In the genomic region with DNA sequence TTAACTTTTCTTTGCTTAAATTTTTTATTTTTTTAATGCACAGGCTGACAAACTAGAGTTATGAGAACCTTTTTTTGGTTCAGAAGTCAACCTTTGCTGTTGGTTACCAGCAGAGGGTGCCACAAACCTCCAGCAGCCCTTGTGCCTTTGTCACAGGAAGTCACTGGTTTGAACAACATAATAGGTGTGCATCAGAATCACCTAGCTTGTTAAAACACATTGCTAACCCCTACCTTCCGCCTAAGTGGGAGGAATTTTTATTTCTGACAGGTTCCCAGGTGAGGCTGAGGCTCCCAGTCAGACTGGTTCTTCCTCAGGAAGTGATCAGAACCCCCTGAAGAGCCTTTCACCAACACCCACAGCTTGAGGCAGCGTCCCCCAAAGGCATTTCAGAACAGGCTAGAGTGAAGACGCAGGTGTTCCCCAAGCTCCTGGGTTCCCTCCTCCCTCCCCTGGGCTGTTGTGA, we compare ENCODE assay signal across 8 cellular contexts. TPM values are rescaled to one million over a fixed set of nuclear protein-coding genes. Genes with fewer than 3 reads are reported as not detected.
DNase-seq lines count a peak whose midpoint lies in the region; ATAC-seq and TF ChIP-seq lines count a peak whose summit lies in the region.

No MANE protein-coding gene starts in this region.

- intact Hi-C loops in stomach (cut with DNase I; ENCODE audit: low total_unique reads), result no loop called here

- peak; percentile 93 to 98 for ATAC-seq in CD4-positive, CD25-positive, alpha-beta regulatory T cell (ENCODE audit: low read depth in 2 of 2)
- ATAC-seq in activated CD8-positive, alpha-beta memory T cell treated with anti-CD3 and anti-CD28 coated beads, Interleukin-2, amount 10 ng/mL, durations not matched to agents 7 days and 5 days, result peak; percentile 90
- no peak for ATAC-seq in HG03565 (IDR thresholded peaks at IDR 0.05; ENCODE audit: unreplicated experiment)

- H3K79me2 ChIP-seq in GM23248 (ENCODE audit: insufficient read depth), result no peaks in the 10 kb centered on the region

- peaks cover 6 to 13% (median 8%) of the 10 kb centered on the region in 4 donors for H3K4me1 Mint-ChIP-seq in CD4-positive, CD25-positive, alpha-beta regulatory T cell
- peaks cover 13% of the 10 kb centered on the region for H3K4me1 Mint-ChIP-seq in activated CD8-positive, alpha-beta memory T cell treated with anti-CD3 and anti-CD28 coated beads, Interleukin-2, amount 10 ng/mL, durations not matched to agents 7 days and 5 days

- no peaks in the 10 kb centered on the region for H3K27me3 Mint-ChIP-seq in CD4-positive, CD25-positive, alpha-beta regulatory T cell
- H3K27me3 Mint-ChIP-seq in activated CD8-positive, alpha-beta memory T cell treated with anti-CD3 and anti-CD28 coated beads, Interleukin-2, amount 10 ng/mL, durations not matched to agents 7 days and 5 days, result no peaks in the 10 kb centered on the region

- TF ChIP-seq POLR2A in stomach (IDR thresholded peaks at IDR 0.05), result no peak

- peaks cover 20% of the 10 kb centered on the region; the same call in 1 of the 2 replicates for H3F3A ChIP-seq in GM23248 (ENCODE audit: insufficient read depth)

- H3K36me3 Mint-ChIP-seq in CD4-positive, CD25-positive, alpha-beta regulatory T cell, result peaks cover 4% of the 10 kb centered on the region
- peaks cover 1% of the 10 kb centered on the region for H3K36me3 Mint-ChIP-seq in activated CD8-positive, alpha-beta memory T cell treated with anti-CD3 and anti-CD28 coated beads, Interleukin-2, amount 10 ng/mL, durations not matched to agents 7 days and 5 days

- no peak overlapping the region for H2AFZ ChIP-seq in GM23248

- H3K27me3 ChIP-seq in CD4-positive, CD25-positive, alpha-beta regulatory T cell (ENCODE audit: control insufficient read depth, insufficient read depth, low read length), result no peaks in the 10 kb centered on the region
- H3K27me3 ChIP-seq in GM23248 (replicated peaks; ENCODE audit: insufficient read depth), result no peaks in the 10 kb centered on the region
- H3K27me3 ChIP-seq in stomach, result no peaks in the 10 kb centered on the region

- no peak overlapping the region for H3K9ac ChIP-seq in GM23248

- H4K20me1 ChIP-seq in GM23248 (ENCODE audit: insufficient read depth), result no peaks in the 10 kb centered on the region

- TF ChIP-seq CTCF in epithelial cell of proximal tubule (conservative IDR thresholded peaks at IDR 0.05; ENCODE audit: low read depth, low read length) (peak; percentile 91), stomach (IDR thresholded peaks at IDR 0.05) (peak in 5 of 7 experiments; percentile 37 to 66 (median 61))

- in situ Hi-C loops in GM23248 (cut with MboI), result loop anchor here (5.0 kb wide), 1 partner anchor 44 kb away; no protein-coding TSS in a partner anchor

- CTCF ChIA-PET in activated CD8-positive, alpha-beta memory T cell treated with anti-CD3 and anti-CD28 coated beads, Interleukin-2, amount 10 ng/mL, durations not matched to agents 7 days and 5 days (lab: Charles Lee), result interaction anchor here (0.6 to 7.4 kb wide), 21 partner anchors 10 to 323 kb away, joined by 3 to 126 read pairs (median 8); partner anchors contain the start of genes COMTD1 and VDAC2

- H3K36me3 ChIP-seq in CD4-positive, CD25-positive, alpha-beta regulatory T cell (ENCODE audit: control insufficient read depth, insufficient read depth, low read length), result no peaks in the 10 kb centered on the region
- no peaks in the 10 kb centered on the region for H3K36me3 ChIP-seq in GM23248 (ENCODE audit: low read depth)
- peaks cover 0 to 3% (median under 1%) of the 10 kb centered on the region in 4 donors for H3K36me3 ChIP-seq in stomach

- WGBS in GM23248 (ENCODE audit: low coverage in 1 of 2, low lambda C conversion rate in 2 of 2, missing lambda C conversion rate in 2 of 2), 2 experiments, result 61 to 63% methylated on average over 3 of the region's 3 CpGs
- WGBS in stomach, 5 donors, result 68 to 85% (median 71%) methylated on average over 3 of the region's 3 CpGs

- H3K4me3 ChIP-seq in CD4-positive, CD25-positive, alpha-beta regulatory T cell (ENCODE audit: low read depth, low read length), result no peak overlapping the region
- H3K4me3 ChIP-seq in GM23248 (no peak overlapping the region), epithelial cell of proximal tubule (ENCODE audit: low read depth, low read length) (no peak overlapping the region), stomach (no peak overlapping the region)

- H3K9me3 ChIP-seq in CD4-positive, CD25-positive, alpha-beta regulatory T cell (ENCODE audit: control insufficient read depth in 2 of 2, low read length in 2 of 2), result no peaks in the 10 kb centered on the region
- no peaks in the 10 kb centered on the region for H3K9me3 ChIP-seq in GM23248 (ENCODE audit: low read depth)
- H3K9me3 ChIP-seq in stomach, result no peaks in the 10 kb centered on the region

- no peak overlapping the region for H3K27ac ChIP-seq in CD4-positive, CD25-positive, alpha-beta regulatory T cell (ENCODE audit: insufficient read depth, low read length, poor library complexity, severe bottlenecking)
- H3K27ac ChIP-seq in GM23248 (no peak overlapping the region), stomach (peak overlapping the region in 1 of 5 donors; percentile 19)

- DNase-seq in CD4-positive, CD25-positive, alpha-beta regulatory T cell, result peak; percentile 54 to 90 (median 81)
- DNase-seq in GM23248, result peak; percentile 77
- DNase-seq in NCI-H460 (ENCODE audit: extremely low read depth, low read depth), result peak; percentile 62
- peak; percentile 82 for DNase-seq in activated CD8-positive, alpha-beta memory T cell treated with anti-CD3 and anti-CD28 coated beads, Interleukin-2, amount 10 ng/mL, durations not matched to agents 7 days and 5 days
- no peak for DNase-seq in epithelial cell of proximal tubule (ENCODE audit: low read depth)
- DNase-seq in mucosa of gallbladder (ENCODE audit: low spot score), result peak; percentile 64
- DNase-seq in stomach, result peak; percentile 64

- no peak for TF ChIP-seq EP300 in stomach (IDR thresholded peaks at IDR 0.05)

- H3K9me3 Mint-ChIP-seq in CD4-positive, CD25-positive, alpha-beta regulatory T cell, result no peaks in the 10 kb centered on the region
- no peaks in the 10 kb centered on the region for H3K9me3 Mint-ChIP-seq in activated CD8-positive, alpha-beta memory T cell treated with anti-CD3 and anti-CD28 coated beads, Interleukin-2, amount 10 ng/mL, durations not matched to agents 7 days and 5 days (ENCODE audit: low read depth)

- H3K4me3 Mint-ChIP-seq in CD4-positive, CD25-positive, alpha-beta regulatory T cell, result no peak overlapping the region
- H3K4me3 Mint-ChIP-seq in activated CD8-positive, alpha-beta memory T cell treated with anti-CD3 and anti-CD28 coated beads, Interleukin-2, amount 10 ng/mL, durations not matched to agents 7 days and 5 days, result no peak overlapping the region

- no peak overlapping the region for H3K4me2 ChIP-seq in GM23248 (ENCODE audit: unreplicated experiment)

- no peaks in the 10 kb centered on the region for H3K9me2 ChIP-seq in GM23248 (ENCODE audit: insufficient read depth)

- H3K27ac Mint-ChIP-seq in CD4-positive, CD25-positive, alpha-beta regulatory T cell, result peak overlapping the region; percentile 9 to 93 (median 92)
- H3K27ac Mint-ChIP-seq in activated CD8-positive, alpha-beta memory T cell treated with anti-CD3 and anti-CD28 coated beads, Interleukin-2, amount 10 ng/mL, durations not matched to agents 7 days and 5 days, result peak overlapping the region; percentile 67

- H3K4me1 ChIP-seq in CD4-positive, CD25-positive, alpha-beta regulatory T cell (ENCODE audit: control insufficient read depth, insufficient read depth, low read length, poor library complexity, severe bottlenecking), result peaks cover 5% of the 10 kb centered on the region
- peaks cover 14% of the 10 kb centered on the region for H3K4me1 ChIP-seq in GM23248 (ENCODE audit: insufficient read depth)
- peaks cover 7 to 37% (median 19%) of the 10 kb centered on the region in 4 donors for H3K4me1 ChIP-seq in stomach

RNA-seq across cellular contexts. Expression of gene VDAC2, which starts 22.6 kb away (rescaled TPM):
- total RNA-seq in CD4-positive, CD25-positive, alpha-beta regulatory T cell, result 110 TPM
- 100 to 1,000 TPM; 153 to 201 (median 160) TPM for polyA plus RNA-seq in CD4-positive, CD25-positive, alpha-beta regulatory T cell
- 145 and 147 TPM in 2 replicates for total RNA-seq in GM23248 (2014; rRNA removed; shearing (Covaris generic))
- 259 and 268 TPM in 2 replicates for polyA plus RNA-seq in GM23248 (2016; fragmentation: Nextera tagmentation; extraction: Ambion mirVana)
- total RNA-seq in NCI-H460 (2014; rRNA removed; shearing (Covaris generic)), result 323 and 341 TPM in 2 replicates
- polyA plus RNA-seq in NCI-H460 (2014; cell fraction: nucleus; rRNA removed), result 205 and 247 TPM in 2 replicates
- total RNA-seq in activated CD8-positive, alpha-beta memory T cell treated with anti-CD3 and anti-CD28 coated beads, Interleukin-2, amount 10 ng/mL, durations not matched to agents 7 days and 5 days, result 100 to 1,000 TPM; 136 to 156 TPM
- total RNA-seq in epithelial cell of proximal tubule, result 213 and 237 TPM in 2 replicates
- 152 TPM for total RNA-seq in mucosa of gallbladder
- total RNA-seq in stomach, result 100 to 1,000 TPM in 3 of 5 donors, 10 to 100 TPM in 2; 44.3 to 149 (median 128) TPM
- polyA plus RNA-seq in stomach, result 100 to 1,000 TPM; 140 to 202 (median 168) TPM

RNA-seq across cellular contexts. Expression of gene COMTD1, which starts 47.8 kb away (rescaled TPM):
- total RNA-seq in CD4-positive, CD25-positive, alpha-beta regulatory T cell, result 21.1 TPM
- 10 to 100 TPM; 20.0 to 35.0 (median 22.8) TPM for polyA plus RNA-seq in CD4-positive, CD25-positive, alpha-beta regulatory T cell
- 12.6 and 38.3 TPM in 2 replicates for total RNA-seq in GM23248 (2014; rRNA removed; shearing (Covaris generic))
- polyA plus RNA-seq in GM23248 (2016; fragmentation: Nextera tagmentation; extraction: Ambion mirVana), result 8.8 and 9.3 TPM in 2 replicates
- 27.2 and 31.7 TPM in 2 replicates for total RNA-seq in NCI-H460 (2014; rRNA removed; shearing (Covaris generic))
- 385 and 421 TPM in 2 replicates for polyA plus RNA-seq in NCI-H460 (2014; cell fraction: nucleus; rRNA removed)
- total RNA-seq in activated CD8-positive, alpha-beta memory T cell treated with anti-CD3 and anti-CD28 coated beads, Interleukin-2, amount 10 ng/mL, durations not matched to agents 7 days and 5 days, result 10 to 100 TPM; 39.8 to 43.2 TPM
- 41.5 and 62.2 TPM in 2 replicates for total RNA-seq in epithelial cell of proximal tubule
- 20.0 TPM for total RNA-seq in mucosa of gallbladder
- total RNA-seq in stomach, result 100 to 1,000 TPM in 2 of 5 donors, 10 to 100 TPM in 3; 15.4 to 446 (median 71.4) TPM
- polyA plus RNA-seq in stomach, result 100 to 1,000 TPM; 119 to 173 (median 137) TPM
